In the genomic region with DNA sequence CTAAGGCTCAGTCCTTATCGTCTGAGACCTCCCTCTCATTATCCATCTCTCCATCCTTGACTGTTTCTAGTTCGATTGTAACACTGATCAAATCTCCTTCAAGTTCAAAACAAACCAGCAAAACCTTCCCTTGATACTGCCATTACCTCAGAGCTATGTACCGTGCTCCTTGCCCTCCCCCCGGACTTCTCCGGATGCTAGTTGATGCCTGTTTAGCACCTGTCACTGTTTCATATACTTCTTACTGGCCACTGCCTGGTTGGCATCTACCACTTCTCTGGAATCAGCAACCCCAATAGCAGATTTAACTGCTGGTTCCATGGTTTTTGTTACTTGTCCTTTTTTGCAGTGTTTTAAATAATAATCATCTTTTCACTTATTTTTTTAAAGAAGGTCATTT, we compare ENCODE assay signal across 1 cellular context.
TF ChIP-seq lines count a peak whose summit lies in the region.

No MANE protein-coding gene starts in this region.

TF ChIP-seq in WTC11, 78 proteins besides CTCF, POLR2A, EP300 and RAD21 (continued from another document):
- TF ChIP-seq, protein P1, sequence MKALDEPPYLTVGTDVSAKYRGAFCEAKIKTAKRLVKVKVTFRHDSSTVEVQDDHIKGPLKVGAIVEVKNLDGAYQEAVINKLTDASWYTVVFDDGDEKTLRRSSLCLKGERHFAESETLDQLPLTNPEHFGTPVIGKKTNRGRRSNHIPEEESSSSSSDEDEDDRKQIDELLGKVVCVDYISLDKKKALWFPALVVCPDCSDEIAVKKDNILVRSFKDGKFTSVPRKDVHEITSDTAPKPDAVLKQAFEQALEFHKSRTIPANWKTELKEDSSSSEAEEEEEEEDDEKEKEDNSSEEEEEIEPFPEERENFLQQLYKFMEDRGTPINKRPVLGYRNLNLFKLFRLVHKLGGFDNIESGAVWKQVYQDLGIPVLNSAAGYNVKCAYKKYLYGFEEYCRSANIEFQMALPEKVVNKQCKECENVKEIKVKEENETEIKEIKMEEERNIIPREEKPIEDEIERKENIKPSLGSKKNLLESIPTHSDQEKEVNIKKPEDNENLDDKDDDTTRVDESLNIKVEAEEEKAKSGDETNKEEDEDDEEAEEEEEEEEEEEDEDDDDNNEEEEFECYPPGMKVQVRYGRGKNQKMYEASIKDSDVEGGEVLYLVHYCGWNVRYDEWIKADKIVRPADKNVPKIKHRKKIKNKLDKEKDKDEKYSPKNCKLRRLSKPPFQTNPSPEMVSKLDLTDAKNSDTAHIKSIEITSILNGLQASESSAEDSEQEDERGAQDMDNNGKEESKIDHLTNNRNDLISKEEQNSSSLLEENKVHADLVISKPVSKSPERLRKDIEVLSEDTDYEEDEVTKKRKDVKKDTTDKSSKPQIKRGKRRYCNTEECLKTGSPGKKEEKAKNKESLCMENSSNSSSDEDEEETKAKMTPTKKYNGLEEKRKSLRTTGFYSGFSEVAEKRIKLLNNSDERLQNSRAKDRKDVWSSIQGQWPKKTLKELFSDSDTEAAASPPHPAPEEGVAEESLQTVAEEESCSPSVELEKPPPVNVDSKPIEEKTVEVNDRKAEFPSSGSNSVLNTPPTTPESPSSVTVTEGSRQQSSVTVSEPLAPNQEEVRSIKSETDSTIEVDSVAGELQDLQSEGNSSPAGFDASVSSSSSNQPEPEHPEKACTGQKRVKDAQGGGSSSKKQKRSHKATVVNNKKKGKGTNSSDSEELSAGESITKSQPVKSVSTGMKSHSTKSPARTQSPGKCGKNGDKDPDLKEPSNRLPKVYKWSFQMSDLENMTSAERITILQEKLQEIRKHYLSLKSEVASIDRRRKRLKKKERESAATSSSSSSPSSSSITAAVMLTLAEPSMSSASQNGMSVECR (CRISPR knock-in tag; IDR thresholded peaks at IDR 0.05; ENCODE audit: borderline replicate concordance) = no peak
- TF ChIP-seq GRHL2 (CRISPR knock-in tag; IDR thresholded peaks at IDR 0.05; ENCODE audit: insufficient replicate concordance, severe bottlenecking) (no peak), HMGA2 (CRISPR knock-in tag; IDR thresholded peaks at IDR 0.05) (no peak), JUN (CRISPR knock-in tag; IDR thresholded peaks at IDR 0.05) (no peak), FOXK1 (CRISPR knock-in tag; IDR thresholded peaks at IDR 0.05) (no peak), NFE2L1 (CRISPR knock-in tag; IDR thresholded peaks at IDR 0.05) (no peak)
- TF ChIP-seq, protein P2, sequence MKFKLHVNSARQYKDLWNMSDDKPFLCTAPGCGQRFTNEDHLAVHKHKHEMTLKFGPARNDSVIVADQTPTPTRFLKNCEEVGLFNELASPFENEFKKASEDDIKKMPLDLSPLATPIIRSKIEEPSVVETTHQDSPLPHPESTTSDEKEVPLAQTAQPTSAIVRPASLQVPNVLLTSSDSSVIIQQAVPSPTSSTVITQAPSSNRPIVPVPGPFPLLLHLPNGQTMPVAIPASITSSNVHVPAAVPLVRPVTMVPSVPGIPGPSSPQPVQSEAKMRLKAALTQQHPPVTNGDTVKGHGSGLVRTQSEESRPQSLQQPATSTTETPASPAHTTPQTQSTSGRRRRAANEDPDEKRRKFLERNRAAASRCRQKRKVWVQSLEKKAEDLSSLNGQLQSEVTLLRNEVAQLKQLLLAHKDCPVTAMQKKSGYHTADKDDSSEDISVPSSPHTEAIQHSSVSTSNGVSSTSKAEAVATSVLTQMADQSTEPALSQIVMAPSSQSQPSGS (CRISPR knock-in tag; IDR thresholded peaks at IDR 0.05; ENCODE audit: borderline replicate concordance, low read depth) = no peak
- TF ChIP-seq, protein P3, sequence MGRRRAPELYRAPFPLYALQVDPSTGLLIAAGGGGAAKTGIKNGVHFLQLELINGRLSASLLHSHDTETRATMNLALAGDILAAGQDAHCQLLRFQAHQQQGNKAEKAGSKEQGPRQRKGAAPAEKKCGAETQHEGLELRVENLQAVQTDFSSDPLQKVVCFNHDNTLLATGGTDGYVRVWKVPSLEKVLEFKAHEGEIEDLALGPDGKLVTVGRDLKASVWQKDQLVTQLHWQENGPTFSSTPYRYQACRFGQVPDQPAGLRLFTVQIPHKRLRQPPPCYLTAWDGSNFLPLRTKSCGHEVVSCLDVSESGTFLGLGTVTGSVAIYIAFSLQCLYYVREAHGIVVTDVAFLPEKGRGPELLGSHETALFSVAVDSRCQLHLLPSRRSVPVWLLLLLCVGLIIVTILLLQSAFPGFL (CRISPR knock-in tag; IDR thresholded peaks at IDR 0.05; ENCODE audit: borderline replicate concordance) = no peak
